In genomic region chr12:32445356-32445755, GRCh38 we compare ENCODE assay signal across 16 cellular contexts.
"Had no signal": no experiment of that assay in that cellular context is flagged by ENCODE, and none has a peak within 500 bp of the region (broad histone marks: within the 10 kb centered on the region; RNA-seq: fewer than 3 reads in every experiment).

No MANE protein-coding gene starts in this region.

- H3K36me3 Mint-ChIP-seq: immature natural killer cell, natural killer cell had no signal

- H3K4me1 Mint-ChIP-seq: central memory CD8-positive, alpha-beta T cell; immature natural killer cell; natural killer cell had no signal

- DNase-seq: activated CD4-positive, alpha-beta T cell treated with anti-CD3 and anti-CD28 coated beads, Interleukin-2, amount 50 U/mL, for 1 hour; activated naive CD4-positive, alpha-beta T cell treated with anti-CD3 and anti-CD28 coated beads, Interleukin-2, amount 50 U/mL, for 16 hours; adrenal gland; effector memory CD4-positive, alpha-beta T cell; hypothalamus; immature natural killer cell; left colon; natural killer cell; psoas muscle; sigmoid colon; stimulated activated CD4-positive, alpha-beta T cell treated with anti-CD3 and anti-CD28 coated beads, Interleukin-2, amount 100 ng/mL, for 48 hours; stimulated activated naive CD4-positive, alpha-beta T cell treated with Interleukin-2 at 50 U/mL for 16 hours; upper lobe of right lung had no signal

- H3K4me3 Mint-ChIP-seq: central memory CD8-positive, alpha-beta T cell; immature natural killer cell; natural killer cell had no signal

- ATAC-seq: natural killer cell, psoas muscle had no signal

- H3K9me3 Mint-ChIP-seq: central memory CD8-positive, alpha-beta T cell; immature natural killer cell; natural killer cell had no signal

- H3K27ac ChIP-seq: adrenal gland, psoas muscle, sigmoid colon, upper lobe of right lung had no signal

- H3K4me3 ChIP-seq: adrenal gland, lung, mucosa of descending colon, psoas muscle, sigmoid colon, upper lobe of right lung had no signal

- H3K27ac Mint-ChIP-seq: natural killer cell had no signal

- H3K9me3 ChIP-seq: adrenal gland, mucosa of descending colon, psoas muscle, sigmoid colon, upper lobe of right lung had no signal

- H3K27me3 ChIP-seq: adrenal gland, sigmoid colon, upper lobe of right lung had no signal

- H3K4me1 ChIP-seq: adrenal gland, psoas muscle had no signal

- H3K36me3 ChIP-seq: adrenal gland, sigmoid colon, upper lobe of right lung had no signal
